In the genomic region with DNA sequence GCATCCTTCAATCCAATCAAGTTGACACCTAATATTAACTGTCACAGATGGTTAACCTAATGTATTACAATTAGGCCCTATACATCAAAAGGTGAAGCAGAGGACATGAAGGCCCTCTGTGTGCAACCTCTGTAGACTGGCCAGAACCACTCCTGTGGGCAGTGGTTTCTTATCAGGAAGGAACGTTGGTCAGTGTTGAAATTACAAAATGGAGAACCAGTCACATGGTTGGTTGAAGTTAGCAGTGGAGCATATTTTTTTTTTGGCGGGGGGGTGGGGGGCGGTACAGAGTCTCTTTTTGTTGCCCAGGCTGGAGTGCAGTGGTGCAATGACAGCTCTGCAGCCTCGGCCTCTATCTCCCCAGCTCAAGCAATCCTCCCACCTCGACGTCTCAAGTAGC, we compare ENCODE assay signal across 19 cellular contexts. TPM values are rescaled to one million over a fixed set of nuclear protein-coding genes. Genes with fewer than 3 reads are reported as not detected.
A peak's percentile ranks its signal among the peaks of the same experiment; 100 is the strongest.
DNase-seq lines count a peak whose midpoint lies in the region; ATAC-seq and TF ChIP-seq lines count a peak whose summit lies in the region.
"Had no signal": no experiment of that assay in that cellular context is flagged by ENCODE, and none has a peak within 500 bp of the region (broad histone marks: within the 10 kb centered on the region; RNA-seq: fewer than 3 reads in every experiment).

No MANE protein-coding gene starts in this region.

- H3K27ac ChIP-seq in vagina (no peak overlapping the region), left lung (peak overlapping the region in 1 of 2 donors; percentile 69)
- H3K27ac ChIP-seq: KMS-11, SK-N-MC had no signal

- intact Hi-C loops in vagina (cut with DNase I) (no loop called here), left lung (cut with DNase I) (no loop called here)

- TF ChIP-seq POLR2A in NB4 (IDR thresholded peaks at IDR 0.05; ENCODE audit: extremely low read depth, insufficient read length) (no peak), vagina (IDR thresholded peaks at IDR 0.05) (no peak)

- TF ChIP-seq CTCF in NB4 (IDR thresholded peaks at IDR 0.05; ENCODE audit: low read depth, low read length): no peak
- TF ChIP-seq CTCF in choroid plexus epithelial cell (conservative IDR thresholded peaks at IDR 0.05; ENCODE audit: low read depth, low read length): no peak
- TF ChIP-seq CTCF in vagina (IDR thresholded peaks at IDR 0.05): no peak
- no peak for TF ChIP-seq CTCF in left lung (IDR thresholded peaks at IDR 0.05)

- no peaks in the 10 kb centered on the region for H3K9me3 ChIP-seq in vagina
- no peaks in the 10 kb centered on the region for H3K9me3 ChIP-seq in left lung

- ATAC-seq in left lung: no peak
- ATAC-seq: Panc1 had no signal

- no peaks in the 10 kb centered on the region for H3K36me3 ChIP-seq in vagina
- H3K36me3 ChIP-seq in left lung: no peaks in the 10 kb centered on the region

- DNase-seq in SKM-1 treated with dmso at 0.1 percent for 144 hours (lab: John Stamatoyannopoulos, UW; ENCODE audit: unreplicated experiment) (peak; percentile 28), SKM-1 (lab: John Stamatoyannopoulos, UW; ENCODE audit: unreplicated experiment) (no peak), NB4 (ENCODE audit: low read depth) (peak; percentile 59), choroid plexus epithelial cell (ENCODE audit: low read depth) (peak; percentile 15), vagina (ENCODE audit: extremely low spot score in 2 of 2) (peak; percentile 27 to 58), left lung (no peak), T1000 (lab: John Stamatoyannopoulos, UW) (no peak)
- no peak for DNase-seq in activated CD4-positive, alpha-beta T cell treated with anti-CD3 and anti-CD28 coated beads, Interleukin-2, amount 50 U/mL, for 1 hour
- DNase-seq: 8988T, C1 segment of cervical spinal cord, DMS 273 treated with DMSO at 0.1 percent for 48 hours, NCI-H187, NCI-H2171, NCI-H446 treated with DMSO at 0.1 percent for 48 hours, NCI-H748 treated with DMSO at 0.1 percent for 48 hours had no signal

- H3K4me3 ChIP-seq in NB4 (ENCODE audit: low read depth, low read length) (no peak overlapping the region), choroid plexus epithelial cell (ENCODE audit: low read depth, low read length) (no peak overlapping the region), vagina (no peak overlapping the region), left lung (no peak overlapping the region)
- H3K4me3 ChIP-seq: SK-N-MC had no signal

- H3K27me3 ChIP-seq in vagina: no peaks in the 10 kb centered on the region
- H3K27me3 ChIP-seq in left lung: no peaks in the 10 kb centered on the region

- peaks cover under 1% of the 10 kb centered on the region for H3K4me1 ChIP-seq in vagina
- H3K4me1 ChIP-seq in left lung: no peaks in the 10 kb centered on the region

RNA-seq across cellular contexts. Expression of a gene that starts 19.8 kb away (rescaled TPM):
- total RNA-seq in vagina (not detected), left lung (not detected)
- total RNA-seq: M059J had no signal

RNA-seq across cellular contexts. Expression of a gene that starts 59.0 kb away (rescaled TPM):
- total RNA-seq in vagina (24.3 TPM), left lung (10 to 100 TPM; 19.7 to 22.1 TPM)

Comparison
In these comparisons a context has a peak if more than half of its experiments do, and no peak if none do; other contexts are left out.
1. DNase-seq: peak in SKM-1 treated with dmso at 0.1 percent for 144 hours (single experiment), NB4 (single experiment), choroid plexus epithelial cell (single experiment) and vagina (2 of 2); none in SKM-1 (single experiment), left lung (0 of 2), T1000 (single experiment) and activated CD4-positive, alpha-beta T cell treated with anti-CD3 and anti-CD28 coated beads, Interleukin-2, amount 50 U/mL, for 1 hour (single experiment).